In the genomic region with DNA sequence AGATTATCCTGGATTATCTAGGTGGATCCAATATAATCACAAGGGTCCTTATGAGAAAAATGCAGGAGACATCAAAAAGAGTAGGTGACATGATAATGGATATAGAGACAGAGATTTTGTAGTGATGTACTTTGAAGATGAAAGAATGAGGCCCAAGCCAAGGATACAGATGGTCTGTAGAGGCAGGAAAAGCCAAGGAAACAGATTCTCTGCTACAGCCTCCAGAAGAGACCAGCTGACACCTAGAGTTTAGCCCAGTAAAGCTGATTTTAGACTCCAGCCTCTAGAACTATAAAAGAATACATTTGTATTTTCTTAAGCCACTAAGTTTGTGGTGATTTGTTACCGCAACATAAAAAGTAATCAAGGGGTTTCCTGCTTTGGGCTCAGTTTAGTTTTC, we compare ENCODE assay signal across 1 cellular context.
TF ChIP-seq lines count a peak whose summit lies in the region.

No MANE protein-coding gene starts in this region.

TF ChIP-seq in K562, 482 proteins besides CTCF, POLR2A, EP300 and RAD21 (continued from another document):
- TF ChIP-seq, protein P1, sequence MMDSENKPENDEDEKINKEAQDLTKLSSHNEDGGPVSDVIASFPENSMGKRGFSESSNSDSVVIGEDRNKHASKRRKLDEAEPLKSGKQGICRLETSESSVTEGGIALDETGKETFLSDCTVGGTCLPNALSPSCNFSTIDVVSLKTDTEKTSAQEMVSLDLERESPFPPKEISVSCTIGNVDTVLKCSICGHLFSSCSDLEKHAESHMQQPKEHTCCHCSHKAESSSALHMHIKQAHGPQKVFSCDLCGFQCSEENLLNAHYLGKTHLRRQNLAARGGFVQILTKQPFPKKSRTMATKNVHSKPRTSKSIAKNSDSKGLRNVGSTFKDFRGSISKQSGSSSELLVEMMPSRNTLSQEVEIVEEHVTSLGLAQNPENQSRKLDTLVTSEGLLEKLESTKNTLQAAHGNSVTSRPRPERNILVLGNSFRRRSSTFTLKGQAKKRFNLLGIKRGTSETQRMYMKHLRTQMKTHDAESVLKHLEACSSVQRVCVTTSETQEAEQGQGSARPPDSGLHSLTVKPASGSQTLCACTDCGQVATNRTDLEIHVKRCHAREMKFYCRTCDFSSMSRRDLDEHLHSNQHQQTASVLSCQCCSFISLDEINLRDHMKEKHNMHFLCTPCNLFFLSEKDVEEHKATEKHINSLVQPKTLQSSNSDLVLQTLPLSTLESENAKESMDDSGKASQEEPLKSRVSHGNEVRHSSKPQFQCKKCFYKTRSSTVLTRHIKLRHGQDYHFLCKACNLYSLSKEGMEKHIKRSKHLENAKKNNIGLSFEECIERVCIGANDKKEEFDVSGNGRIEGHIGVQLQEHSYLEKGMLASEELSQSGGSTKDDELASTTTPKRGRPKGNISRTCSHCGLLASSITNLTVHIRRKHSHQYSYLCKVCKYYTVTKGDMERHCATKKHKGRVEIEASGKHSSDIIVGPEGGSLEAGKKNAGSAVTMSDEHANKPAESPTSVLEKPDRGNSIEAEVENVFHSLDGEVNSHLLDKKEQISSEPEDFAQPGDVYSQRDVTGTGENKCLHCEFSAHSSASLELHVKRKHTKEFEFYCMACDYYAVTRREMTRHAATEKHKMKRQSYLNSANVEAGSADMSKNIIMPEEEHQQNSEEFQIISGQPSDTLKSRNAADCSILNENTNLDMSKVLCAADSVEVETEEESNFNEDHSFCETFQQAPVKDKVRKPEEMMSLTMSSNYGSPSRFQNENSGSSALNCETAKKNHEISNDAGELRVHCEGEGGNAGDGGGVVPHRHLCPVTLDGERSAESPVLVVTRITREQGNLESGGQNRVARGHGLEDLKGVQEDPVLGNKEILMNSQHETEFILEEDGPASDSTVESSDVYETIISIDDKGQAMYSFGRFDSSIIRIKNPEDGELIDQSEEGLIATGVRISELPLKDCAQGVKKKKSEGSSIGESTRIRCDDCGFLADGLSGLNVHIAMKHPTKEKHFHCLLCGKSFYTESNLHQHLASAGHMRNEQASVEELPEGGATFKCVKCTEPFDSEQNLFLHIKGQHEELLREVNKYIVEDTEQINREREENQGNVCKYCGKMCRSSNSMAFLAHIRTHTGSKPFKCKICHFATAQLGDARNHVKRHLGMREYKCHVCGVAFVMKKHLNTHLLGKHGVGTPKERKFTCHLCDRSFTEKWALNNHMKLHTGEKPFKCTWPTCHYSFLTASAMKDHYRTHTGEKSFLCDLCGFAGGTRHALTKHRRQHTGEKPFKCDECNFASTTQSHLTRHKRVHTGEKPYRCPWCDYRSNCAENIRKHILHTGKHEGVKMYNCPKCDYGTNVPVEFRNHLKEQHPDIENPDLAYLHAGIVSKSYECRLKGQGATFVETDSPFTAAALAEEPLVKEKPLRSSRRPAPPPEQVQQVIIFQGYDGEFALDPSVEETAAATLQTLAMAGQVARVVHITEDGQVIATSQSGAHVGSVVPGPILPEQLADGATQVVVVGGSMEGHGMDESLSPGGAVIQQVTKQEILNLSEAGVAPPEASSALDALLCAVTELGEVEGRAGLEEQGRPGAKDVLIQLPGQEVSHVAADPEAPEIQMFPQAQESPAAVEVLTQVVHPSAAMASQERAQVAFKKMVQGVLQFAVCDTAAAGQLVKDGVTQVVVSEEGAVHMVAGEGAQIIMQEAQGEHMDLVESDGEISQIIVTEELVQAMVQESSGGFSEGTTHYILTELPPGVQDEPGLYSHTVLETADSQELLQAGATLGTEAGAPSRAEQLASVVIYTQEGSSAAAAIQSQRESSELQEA (IDR thresholded peaks at IDR 0.05; ENCODE audit: low read depth): no peak
- TF ChIP-seq ZBTB8A (IDR thresholded peaks at IDR 0.05; ENCODE audit: partially characterized antibody) (no peak), C11orf30 (IDR thresholded peaks at IDR 0.05; ENCODE audit: low read depth) (no peak), U2AF1 (optimal IDR thresholded peaks at IDR 0.05; ENCODE audit: low read depth, low read length) (no peak), ETV6 (IDR thresholded peaks at IDR 0.05; ENCODE audit: borderline replicate concordance in 1 of 2, low read depth in 2 of 2, low read length in 1 of 2) (no peak), ETV6 (CRISPR knock-in tag; IDR thresholded peaks at IDR 0.05; ENCODE audit: borderline replicate concordance) (no peak), CREM (IDR thresholded peaks at IDR 0.05; ENCODE audit: low read depth) (no peak), ZNF146 (CRISPR knock-in tag; IDR thresholded peaks at IDR 0.05; ENCODE audit: unreplicated experiment) (no peak), SAFB2 (IDR thresholded peaks at IDR 0.05; ENCODE audit: borderline replicate concordance, low read depth, low read length, severe bottlenecking) (no peak), SMARCB1 (IDR thresholded peaks at IDR 0.05; ENCODE audit: insufficient read length, low read depth) (no peak), ZNF766 (CRISPR knock-in tag; conservative IDR thresholded peaks at IDR 0.05) (no peak), FOXM1 (IDR thresholded peaks at IDR 0.05; ENCODE audit: low read depth) (no peak), FOXM1 (CRISPR knock-in tag; IDR thresholded peaks at IDR 0.05; ENCODE audit: low read depth) (no peak), EP400 (IDR thresholded peaks at IDR 0.05) (no peak)
- TF ChIP-seq, protein P2, sequence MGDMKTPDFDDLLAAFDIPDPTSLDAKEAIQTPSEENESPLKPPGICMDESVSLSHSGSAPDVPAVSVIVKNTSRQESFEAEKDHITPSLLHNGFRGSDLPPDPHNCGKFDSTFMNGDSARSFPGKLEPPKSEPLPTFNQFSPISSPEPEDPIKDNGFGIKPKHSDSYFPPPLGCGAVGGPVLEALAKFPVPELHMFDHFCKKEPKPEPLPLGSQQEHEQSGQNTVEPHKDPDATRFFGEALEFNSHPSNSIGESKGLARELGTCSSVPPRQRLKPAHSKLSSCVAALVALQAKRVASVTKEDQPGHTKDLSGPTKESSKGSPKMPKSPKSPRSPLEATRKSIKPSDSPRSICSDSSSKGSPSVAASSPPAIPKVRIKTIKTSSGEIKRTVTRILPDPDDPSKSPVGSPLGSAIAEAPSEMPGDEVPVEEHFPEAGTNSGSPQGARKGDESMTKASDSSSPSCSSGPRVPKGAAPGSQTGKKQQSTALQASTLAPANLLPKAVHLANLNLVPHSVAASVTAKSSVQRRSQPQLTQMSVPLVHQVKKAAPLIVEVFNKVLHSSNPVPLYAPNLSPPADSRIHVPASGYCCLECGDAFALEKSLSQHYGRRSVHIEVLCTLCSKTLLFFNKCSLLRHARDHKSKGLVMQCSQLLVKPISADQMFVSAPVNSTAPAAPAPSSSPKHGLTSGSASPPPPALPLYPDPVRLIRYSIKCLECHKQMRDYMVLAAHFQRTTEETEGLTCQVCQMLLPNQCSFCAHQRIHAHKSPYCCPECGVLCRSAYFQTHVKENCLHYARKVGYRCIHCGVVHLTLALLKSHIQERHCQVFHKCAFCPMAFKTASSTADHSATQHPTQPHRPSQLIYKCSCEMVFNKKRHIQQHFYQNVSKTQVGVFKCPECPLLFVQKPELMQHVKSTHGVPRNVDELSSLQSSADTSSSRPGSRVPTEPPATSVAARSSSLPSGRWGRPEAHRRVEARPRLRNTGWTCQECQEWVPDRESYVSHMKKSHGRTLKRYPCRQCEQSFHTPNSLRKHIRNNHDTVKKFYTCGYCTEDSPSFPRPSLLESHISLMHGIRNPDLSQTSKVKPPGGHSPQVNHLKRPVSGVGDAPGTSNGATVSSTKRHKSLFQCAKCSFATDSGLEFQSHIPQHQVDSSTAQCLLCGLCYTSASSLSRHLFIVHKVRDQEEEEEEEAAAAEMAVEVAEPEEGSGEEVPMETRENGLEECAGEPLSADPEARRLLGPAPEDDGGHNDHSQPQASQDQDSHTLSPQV (IDR thresholded peaks at IDR 0.05): no peak
